In genomic region chr2:241149925-241150659, GRCh38 we compare ENCODE assay signal across 8 cellular contexts. TPM values are rescaled to one million over a fixed set of nuclear protein-coding genes. Genes with fewer than 3 reads are reported as not detected.
A peak's percentile ranks its signal among the peaks of the same experiment; 100 is the strongest.
DNase-seq lines count a peak whose midpoint lies in the region; ATAC-seq and TF ChIP-seq lines count a peak whose summit lies in the region.

TSS of gene PPP1R7 (plus strand) at chr2:241150467. CDS start at chr2:241150496, 29 bp downstream.

- no peaks in the 10 kb centered on the region for H3K27me3 ChIP-seq in adipocyte (replicated peaks; ENCODE audit: control insufficient read depth, insufficient read depth, low read length)
- peaks cover 5% of the 10 kb centered on the region for H3K27me3 ChIP-seq in cardiac muscle cell

- ATAC-seq in HG02798 (IDR thresholded peaks at IDR 0.05; ENCODE audit: poor library complexity, unreplicated experiment), result peak; percentile 82

- H3K4me1 ChIP-seq in adipocyte (ENCODE audit: control insufficient read depth, insufficient read depth, low read length) (peaks cover 17% of the 10 kb centered on the region), cardiac muscle cell (ENCODE audit: low read depth) (peaks cover 7% of the 10 kb centered on the region)

- peak; percentile 94 for DNase-seq in NCI-H1436 (lab: John Stamatoyannopoulos, UW)
- peak; percentile 95 for DNase-seq in T follicular helper cell (ENCODE audit: low read depth)
- DNase-seq in adipocyte (ENCODE audit: low read depth), result peak; percentile 98
- peak; percentile 95 to 98 for DNase-seq in cardiac muscle cell (ENCODE audit: low read depth in 1 of 2, low spot score in 1 of 2)
- peak; percentile 94 for DNase-seq in pons (ENCODE audit: low spot score)
- DNase-seq in type B pancreatic cell (ENCODE audit: extremely low spot score, unreplicated experiment), result peak; percentile 94

- H3K27me3 Mint-ChIP-seq in type B pancreatic cell, result no peaks in the 10 kb centered on the region

- TF ChIP-seq CTCF in GM12875 (IDR thresholded peaks at IDR 0.05; ENCODE audit: borderline replicate concordance, insufficient read depth, low read depth, low read length) (peak; percentile 48; the same call in 1 of the 2 replicates), cardiac muscle cell (IDR thresholded peaks at IDR 0.05; ENCODE audit: low read depth, low read length) (no peak), type B pancreatic cell (conservative IDR thresholded peaks at IDR 0.05) (no peak)

- peak within 1 kb of the TSS; percentile 97 for H3K27ac Mint-ChIP-seq in type B pancreatic cell

- H3K4me3 Mint-ChIP-seq in type B pancreatic cell, result peak within 1 kb of the TSS; percentile 96

- peak within 1 kb of the TSS; percentile 78 for H3K27ac ChIP-seq in cardiac muscle cell

- H3K9me3 Mint-ChIP-seq in type B pancreatic cell, result no peaks in the 10 kb centered on the region

- H3K9ac ChIP-seq in adipocyte (ENCODE audit: low read length), result peak within 1 kb of the TSS; percentile 89

- no peaks in the 10 kb centered on the region for H3K36me3 ChIP-seq in adipocyte (ENCODE audit: control insufficient read depth, insufficient read depth, low read length, severe bottlenecking)
- H3K36me3 ChIP-seq in cardiac muscle cell, result no peaks in the 10 kb centered on the region

- peak within 1 kb of the TSS; percentile 68 for H3K4me3 ChIP-seq in GM12875 (ENCODE audit: low read depth, low read length)
- H3K4me3 ChIP-seq in adipocyte (ENCODE audit: low read length), result peak within 1 kb of the TSS; percentile 92
- peak within 1 kb of the TSS; percentile 90 for H3K4me3 ChIP-seq in cardiac muscle cell

- no peaks in the 10 kb centered on the region for H3K36me3 Mint-ChIP-seq in type B pancreatic cell

- H3K9me3 ChIP-seq in adipocyte (ENCODE audit: control insufficient read depth, low read length) (no peaks in the 10 kb centered on the region), cardiac muscle cell (ENCODE audit: low read depth) (no peaks in the 10 kb centered on the region)

- H3K4me1 Mint-ChIP-seq in type B pancreatic cell (ENCODE audit: unreplicated experiment), result peaks cover 19% of the 10 kb centered on the region

RNA-seq across cellular contexts. Expression of gene PPP1R7, which starts in this region (rescaled TPM):
- 44.0 and 56.5 TPM in 2 replicates for total RNA-seq in cardiac muscle cell
- 70.1 and 98.4 TPM in 2 replicates for polyA plus RNA-seq in cardiac muscle cell
- 50.7 and 52.4 TPM in 2 replicates for total RNA-seq in type B pancreatic cell (ENCODE audit: low replicate concordance)

Comparison
In these comparisons a context has a peak if more than half of its experiments do, and no peak if none do; other contexts are left out.
1. Peak in every context shown above with its lines: DNase-seq, ATAC-seq, H3K4me3 ChIP-seq and H3K27ac ChIP-seq.